1 cellular context compared by ENCODE assay signal in the genomic region with DNA sequence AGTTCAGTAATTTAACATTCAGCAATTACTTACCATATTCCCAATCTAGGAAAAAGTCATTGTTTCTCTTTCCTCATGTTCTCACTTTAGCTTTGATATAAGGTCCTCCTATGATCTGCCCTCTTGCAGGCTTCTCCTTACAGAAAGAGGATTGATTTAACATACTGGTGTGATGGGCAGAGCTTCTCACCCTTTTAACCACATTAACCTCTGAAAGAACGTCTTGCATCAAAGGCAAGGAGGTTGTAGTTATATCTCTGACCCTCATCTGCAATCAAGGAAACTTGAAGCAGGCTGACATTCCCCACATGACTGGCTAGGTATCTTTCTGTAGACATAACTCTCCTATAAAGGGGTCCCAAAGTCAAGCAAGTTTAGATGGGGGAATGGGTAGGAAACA.
A peak's percentile ranks its signal among the peaks of the same experiment; 100 is the strongest.
TF ChIP-seq lines count a peak whose summit lies in the region.

No MANE protein-coding gene starts in this region.

TF ChIP-seq in GM12878, 131 proteins besides CTCF, POLR2A, EP300 and RAD21 (continued from another document and continues in another):
- TF ChIP-seq, protein P1, sequence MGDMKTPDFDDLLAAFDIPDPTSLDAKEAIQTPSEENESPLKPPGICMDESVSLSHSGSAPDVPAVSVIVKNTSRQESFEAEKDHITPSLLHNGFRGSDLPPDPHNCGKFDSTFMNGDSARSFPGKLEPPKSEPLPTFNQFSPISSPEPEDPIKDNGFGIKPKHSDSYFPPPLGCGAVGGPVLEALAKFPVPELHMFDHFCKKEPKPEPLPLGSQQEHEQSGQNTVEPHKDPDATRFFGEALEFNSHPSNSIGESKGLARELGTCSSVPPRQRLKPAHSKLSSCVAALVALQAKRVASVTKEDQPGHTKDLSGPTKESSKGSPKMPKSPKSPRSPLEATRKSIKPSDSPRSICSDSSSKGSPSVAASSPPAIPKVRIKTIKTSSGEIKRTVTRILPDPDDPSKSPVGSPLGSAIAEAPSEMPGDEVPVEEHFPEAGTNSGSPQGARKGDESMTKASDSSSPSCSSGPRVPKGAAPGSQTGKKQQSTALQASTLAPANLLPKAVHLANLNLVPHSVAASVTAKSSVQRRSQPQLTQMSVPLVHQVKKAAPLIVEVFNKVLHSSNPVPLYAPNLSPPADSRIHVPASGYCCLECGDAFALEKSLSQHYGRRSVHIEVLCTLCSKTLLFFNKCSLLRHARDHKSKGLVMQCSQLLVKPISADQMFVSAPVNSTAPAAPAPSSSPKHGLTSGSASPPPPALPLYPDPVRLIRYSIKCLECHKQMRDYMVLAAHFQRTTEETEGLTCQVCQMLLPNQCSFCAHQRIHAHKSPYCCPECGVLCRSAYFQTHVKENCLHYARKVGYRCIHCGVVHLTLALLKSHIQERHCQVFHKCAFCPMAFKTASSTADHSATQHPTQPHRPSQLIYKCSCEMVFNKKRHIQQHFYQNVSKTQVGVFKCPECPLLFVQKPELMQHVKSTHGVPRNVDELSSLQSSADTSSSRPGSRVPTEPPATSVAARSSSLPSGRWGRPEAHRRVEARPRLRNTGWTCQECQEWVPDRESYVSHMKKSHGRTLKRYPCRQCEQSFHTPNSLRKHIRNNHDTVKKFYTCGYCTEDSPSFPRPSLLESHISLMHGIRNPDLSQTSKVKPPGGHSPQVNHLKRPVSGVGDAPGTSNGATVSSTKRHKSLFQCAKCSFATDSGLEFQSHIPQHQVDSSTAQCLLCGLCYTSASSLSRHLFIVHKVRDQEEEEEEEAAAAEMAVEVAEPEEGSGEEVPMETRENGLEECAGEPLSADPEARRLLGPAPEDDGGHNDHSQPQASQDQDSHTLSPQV (IDR thresholded peaks at IDR 0.05) = no peak
- TF ChIP-seq, protein P2, sequence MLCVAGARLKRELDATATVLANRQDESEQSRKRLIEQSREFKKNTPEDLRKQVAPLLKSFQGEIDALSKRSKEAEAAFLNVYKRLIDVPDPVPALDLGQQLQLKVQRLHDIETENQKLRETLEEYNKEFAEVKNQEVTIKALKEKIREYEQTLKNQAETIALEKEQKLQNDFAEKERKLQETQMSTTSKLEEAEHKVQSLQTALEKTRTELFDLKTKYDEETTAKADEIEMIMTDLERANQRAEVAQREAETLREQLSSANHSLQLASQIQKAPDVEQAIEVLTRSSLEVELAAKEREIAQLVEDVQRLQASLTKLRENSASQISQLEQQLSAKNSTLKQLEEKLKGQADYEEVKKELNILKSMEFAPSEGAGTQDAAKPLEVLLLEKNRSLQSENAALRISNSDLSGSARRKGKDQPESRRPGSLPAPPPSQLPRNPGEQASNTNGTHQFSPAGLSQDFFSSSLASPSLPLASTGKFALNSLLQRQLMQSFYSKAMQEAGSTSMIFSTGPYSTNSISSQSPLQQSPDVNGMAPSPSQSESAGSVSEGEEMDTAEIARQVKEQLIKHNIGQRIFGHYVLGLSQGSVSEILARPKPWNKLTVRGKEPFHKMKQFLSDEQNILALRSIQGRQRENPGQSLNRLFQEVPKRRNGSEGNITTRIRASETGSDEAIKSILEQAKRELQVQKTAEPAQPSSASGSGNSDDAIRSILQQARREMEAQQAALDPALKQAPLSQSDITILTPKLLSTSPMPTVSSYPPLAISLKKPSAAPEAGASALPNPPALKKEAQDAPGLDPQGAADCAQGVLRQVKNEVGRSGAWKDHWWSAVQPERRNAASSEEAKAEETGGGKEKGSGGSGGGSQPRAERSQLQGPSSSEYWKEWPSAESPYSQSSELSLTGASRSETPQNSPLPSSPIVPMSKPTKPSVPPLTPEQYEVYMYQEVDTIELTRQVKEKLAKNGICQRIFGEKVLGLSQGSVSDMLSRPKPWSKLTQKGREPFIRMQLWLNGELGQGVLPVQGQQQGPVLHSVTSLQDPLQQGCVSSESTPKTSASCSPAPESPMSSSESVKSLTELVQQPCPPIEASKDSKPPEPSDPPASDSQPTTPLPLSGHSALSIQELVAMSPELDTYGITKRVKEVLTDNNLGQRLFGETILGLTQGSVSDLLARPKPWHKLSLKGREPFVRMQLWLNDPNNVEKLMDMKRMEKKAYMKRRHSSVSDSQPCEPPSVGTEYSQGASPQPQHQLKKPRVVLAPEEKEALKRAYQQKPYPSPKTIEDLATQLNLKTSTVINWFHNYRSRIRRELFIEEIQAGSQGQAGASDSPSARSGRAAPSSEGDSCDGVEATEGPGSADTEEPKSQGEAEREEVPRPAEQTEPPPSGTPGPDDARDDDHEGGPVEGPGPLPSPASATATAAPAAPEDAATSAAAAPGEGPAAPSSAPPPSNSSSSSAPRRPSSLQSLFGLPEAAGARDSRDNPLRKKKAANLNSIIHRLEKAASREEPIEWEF (IDR thresholded peaks at IDR 0.05; ENCODE audit: insufficient replicate concordance, low read depth, low read length) = no peak
- TF ChIP-seq, protein P3, sequence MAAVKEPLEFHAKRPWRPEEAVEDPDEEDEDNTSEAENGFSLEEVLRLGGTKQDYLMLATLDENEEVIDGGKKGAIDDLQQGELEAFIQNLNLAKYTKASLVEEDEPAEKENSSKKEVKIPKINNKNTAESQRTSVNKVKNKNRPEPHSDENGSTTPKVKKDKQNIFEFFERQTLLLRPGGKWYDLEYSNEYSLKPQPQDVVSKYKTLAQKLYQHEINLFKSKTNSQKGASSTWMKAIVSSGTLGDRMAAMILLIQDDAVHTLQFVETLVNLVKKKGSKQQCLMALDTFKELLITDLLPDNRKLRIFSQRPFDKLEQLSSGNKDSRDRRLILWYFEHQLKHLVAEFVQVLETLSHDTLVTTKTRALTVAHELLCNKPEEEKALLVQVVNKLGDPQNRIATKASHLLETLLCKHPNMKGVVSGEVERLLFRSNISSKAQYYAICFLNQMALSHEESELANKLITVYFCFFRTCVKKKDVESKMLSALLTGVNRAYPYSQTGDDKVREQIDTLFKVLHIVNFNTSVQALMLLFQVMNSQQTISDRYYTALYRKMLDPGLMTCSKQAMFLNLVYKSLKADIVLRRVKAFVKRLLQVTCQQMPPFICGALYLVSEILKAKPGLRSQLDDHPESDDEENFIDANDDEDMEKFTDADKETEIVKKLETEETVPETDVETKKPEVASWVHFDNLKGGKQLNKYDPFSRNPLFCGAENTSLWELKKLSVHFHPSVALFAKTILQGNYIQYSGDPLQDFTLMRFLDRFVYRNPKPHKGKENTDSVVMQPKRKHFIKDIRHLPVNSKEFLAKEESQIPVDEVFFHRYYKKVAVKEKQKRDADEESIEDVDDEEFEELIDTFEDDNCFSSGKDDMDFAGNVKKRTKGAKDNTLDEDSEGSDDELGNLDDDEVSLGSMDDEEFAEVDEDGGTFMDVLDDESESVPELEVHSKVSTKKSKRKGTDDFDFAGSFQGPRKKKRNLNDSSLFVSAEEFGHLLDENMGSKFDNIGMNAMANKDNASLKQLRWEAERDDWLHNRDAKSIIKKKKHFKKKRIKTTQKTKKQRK (IDR thresholded peaks at IDR 0.05; ENCODE audit: low read depth, low read length) = no peak
- TF ChIP-seq SUPT20H (IDR thresholded peaks at IDR 0.05; ENCODE audit: borderline replicate concordance, control insufficient read depth, low read depth, low read length) = no peak
- TF ChIP-seq NFIC (IDR thresholded peaks at IDR 0.05; ENCODE audit: low read depth, low read length) = peak; percentile 46
- no peak for TF ChIP-seq POLR2AphosphoS2 (IDR thresholded peaks at IDR 0.05; ENCODE audit: low read depth, low read length)
- no peak for TF ChIP-seq BRCA1 (IDR thresholded peaks at IDR 0.05; ENCODE audit: low read depth, low read length)
- TF ChIP-seq, protein P4, sequence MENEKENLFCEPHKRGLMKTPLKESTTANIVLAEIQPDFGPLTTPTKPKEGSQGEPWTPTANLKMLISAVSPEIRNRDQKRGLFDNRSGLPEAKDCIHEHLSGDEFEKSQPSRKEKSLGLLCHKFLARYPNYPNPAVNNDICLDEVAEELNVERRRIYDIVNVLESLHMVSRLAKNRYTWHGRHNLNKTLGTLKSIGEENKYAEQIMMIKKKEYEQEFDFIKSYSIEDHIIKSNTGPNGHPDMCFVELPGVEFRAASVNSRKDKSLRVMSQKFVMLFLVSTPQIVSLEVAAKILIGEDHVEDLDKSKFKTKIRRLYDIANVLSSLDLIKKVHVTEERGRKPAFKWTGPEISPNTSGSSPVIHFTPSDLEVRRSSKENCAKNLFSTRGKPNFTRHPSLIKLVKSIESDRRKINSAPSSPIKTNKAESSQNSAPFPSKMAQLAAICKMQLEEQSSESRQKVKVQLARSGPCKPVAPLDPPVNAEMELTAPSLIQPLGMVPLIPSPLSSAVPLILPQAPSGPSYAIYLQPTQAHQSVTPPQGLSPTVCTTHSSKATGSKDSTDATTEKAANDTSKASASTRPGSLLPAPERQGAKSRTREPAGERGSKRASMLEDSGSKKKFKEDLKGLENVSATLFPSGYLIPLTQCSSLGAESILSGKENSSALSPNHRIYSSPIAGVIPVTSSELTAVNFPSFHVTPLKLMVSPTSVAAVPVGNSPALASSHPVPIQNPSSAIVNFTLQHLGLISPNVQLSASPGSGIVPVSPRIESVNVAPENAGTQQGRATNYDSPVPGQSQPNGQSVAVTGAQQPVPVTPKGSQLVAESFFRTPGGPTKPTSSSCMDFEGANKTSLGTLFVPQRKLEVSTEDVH (IDR thresholded peaks at IDR 0.05; ENCODE audit: low read depth, partially characterized antibody) = no peak
- no peak for TF ChIP-seq NFYA (IDR thresholded peaks at IDR 0.05; ENCODE audit: borderline replicate concordance, low read depth, low read length)
- TF ChIP-seq, protein P5, sequence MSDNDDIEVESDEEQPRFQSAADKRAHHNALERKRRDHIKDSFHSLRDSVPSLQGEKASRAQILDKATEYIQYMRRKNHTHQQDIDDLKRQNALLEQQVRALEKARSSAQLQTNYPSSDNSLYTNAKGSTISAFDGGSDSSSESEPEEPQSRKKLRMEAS (IDR thresholded peaks at IDR 0.05; ENCODE audit: low read depth, low read length) = no peak
- TF ChIP-seq BMI1 (IDR thresholded peaks at IDR 0.05; ENCODE audit: borderline replicate concordance) = peak; percentile 11; the same call in 1 of the 2 replicates
- no peak for TF ChIP-seq ZNF274 (IDR thresholded peaks at IDR 0.05; ENCODE audit: insufficient read depth, insufficient read length)
- peak; percentile 59 for TF ChIP-seq NR2F1 (conservative IDR thresholded peaks at IDR 0.05)
- TF ChIP-seq WRNIP1 (IDR thresholded peaks at IDR 0.05; ENCODE audit: borderline replicate concordance, low read depth, low read length) = no peak
- no peak; the same call in 1 of the 2 replicates for TF ChIP-seq MTA2 (IDR thresholded peaks at IDR 0.05; ENCODE audit: low read depth)
- no peak for TF ChIP-seq ZNF207 (IDR thresholded peaks at IDR 0.05; ENCODE audit: borderline replicate concordance)
- TF ChIP-seq EED (IDR thresholded peaks at IDR 0.05; ENCODE audit: low read depth) = peak; percentile 65; the same call in 1 of the 2 replicates
- TF ChIP-seq, protein P6, sequence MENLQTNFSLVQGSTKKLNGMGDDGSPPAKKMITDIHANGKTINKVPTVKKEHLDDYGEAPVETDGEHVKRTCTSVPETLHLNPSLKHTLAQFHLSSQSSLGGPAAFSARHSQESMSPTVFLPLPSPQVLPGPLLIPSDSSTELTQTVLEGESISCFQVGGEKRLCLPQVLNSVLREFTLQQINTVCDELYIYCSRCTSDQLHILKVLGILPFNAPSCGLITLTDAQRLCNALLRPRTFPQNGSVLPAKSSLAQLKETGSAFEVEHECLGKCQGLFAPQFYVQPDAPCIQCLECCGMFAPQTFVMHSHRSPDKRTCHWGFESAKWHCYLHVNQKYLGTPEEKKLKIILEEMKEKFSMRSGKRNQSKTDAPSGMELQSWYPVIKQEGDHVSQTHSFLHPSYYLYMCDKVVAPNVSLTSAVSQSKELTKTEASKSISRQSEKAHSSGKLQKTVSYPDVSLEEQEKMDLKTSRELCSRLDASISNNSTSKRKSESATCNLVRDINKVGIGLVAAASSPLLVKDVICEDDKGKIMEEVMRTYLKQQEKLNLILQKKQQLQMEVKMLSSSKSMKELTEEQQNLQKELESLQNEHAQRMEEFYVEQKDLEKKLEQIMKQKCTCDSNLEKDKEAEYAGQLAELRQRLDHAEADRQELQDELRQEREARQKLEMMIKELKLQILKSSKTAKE (IDR thresholded peaks at IDR 0.05; ENCODE audit: low read depth, poor library complexity, severe bottlenecking) = no peak
- no peak for TF ChIP-seq MTA3 (IDR thresholded peaks at IDR 0.05; ENCODE audit: borderline replicate concordance, low read length)
- TF ChIP-seq, protein P7, sequence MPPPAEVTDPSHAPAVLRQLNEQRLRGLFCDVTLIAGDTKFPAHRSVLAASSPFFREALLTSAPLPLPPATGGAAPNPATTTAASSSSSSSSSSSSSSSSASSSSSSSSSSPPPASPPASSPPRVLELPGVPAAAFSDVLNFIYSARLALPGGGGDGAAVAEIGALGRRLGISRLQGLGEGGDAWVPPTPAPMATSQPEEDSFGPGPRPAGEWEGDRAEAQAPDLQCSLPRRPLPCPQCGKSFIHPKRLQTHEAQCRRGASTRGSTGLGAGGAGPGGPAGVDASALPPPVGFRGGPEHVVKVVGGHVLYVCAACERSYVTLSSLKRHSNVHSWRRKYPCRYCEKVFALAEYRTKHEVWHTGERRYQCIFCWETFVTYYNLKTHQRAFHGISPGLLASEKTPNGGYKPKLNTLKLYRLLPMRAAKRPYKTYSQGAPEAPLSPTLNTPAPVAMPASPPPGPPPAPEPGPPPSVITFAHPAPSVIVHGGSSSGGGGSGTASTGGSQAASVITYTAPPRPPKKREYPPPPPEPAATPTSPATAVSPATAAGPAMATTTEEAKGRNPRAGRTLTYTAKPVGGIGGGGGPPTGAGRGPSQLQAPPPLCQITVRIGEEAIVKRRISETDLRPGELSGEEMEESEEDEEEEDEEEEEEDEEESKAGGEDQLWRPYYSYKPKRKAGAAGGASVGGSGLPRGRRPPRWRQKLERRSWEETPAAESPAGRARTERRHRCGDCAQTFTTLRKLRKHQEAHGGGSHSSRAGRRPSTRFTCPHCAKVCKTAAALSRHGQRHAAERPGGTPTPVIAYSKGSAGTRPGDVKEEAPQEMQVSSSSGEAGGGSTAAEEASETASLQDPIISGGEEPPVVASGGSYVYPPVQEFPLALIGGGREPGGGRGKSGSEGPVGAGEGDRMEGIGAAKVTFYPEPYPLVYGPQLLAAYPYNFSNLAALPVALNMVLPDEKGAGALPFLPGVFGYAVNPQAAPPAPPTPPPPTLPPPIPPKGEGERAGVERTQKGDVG (CRISPR knock-in tag; IDR thresholded peaks at IDR 0.05) = 0 out of 2 replicates have a peak, but pooled peaks have one; percentile 8
- TF ChIP-seq, protein P8, sequence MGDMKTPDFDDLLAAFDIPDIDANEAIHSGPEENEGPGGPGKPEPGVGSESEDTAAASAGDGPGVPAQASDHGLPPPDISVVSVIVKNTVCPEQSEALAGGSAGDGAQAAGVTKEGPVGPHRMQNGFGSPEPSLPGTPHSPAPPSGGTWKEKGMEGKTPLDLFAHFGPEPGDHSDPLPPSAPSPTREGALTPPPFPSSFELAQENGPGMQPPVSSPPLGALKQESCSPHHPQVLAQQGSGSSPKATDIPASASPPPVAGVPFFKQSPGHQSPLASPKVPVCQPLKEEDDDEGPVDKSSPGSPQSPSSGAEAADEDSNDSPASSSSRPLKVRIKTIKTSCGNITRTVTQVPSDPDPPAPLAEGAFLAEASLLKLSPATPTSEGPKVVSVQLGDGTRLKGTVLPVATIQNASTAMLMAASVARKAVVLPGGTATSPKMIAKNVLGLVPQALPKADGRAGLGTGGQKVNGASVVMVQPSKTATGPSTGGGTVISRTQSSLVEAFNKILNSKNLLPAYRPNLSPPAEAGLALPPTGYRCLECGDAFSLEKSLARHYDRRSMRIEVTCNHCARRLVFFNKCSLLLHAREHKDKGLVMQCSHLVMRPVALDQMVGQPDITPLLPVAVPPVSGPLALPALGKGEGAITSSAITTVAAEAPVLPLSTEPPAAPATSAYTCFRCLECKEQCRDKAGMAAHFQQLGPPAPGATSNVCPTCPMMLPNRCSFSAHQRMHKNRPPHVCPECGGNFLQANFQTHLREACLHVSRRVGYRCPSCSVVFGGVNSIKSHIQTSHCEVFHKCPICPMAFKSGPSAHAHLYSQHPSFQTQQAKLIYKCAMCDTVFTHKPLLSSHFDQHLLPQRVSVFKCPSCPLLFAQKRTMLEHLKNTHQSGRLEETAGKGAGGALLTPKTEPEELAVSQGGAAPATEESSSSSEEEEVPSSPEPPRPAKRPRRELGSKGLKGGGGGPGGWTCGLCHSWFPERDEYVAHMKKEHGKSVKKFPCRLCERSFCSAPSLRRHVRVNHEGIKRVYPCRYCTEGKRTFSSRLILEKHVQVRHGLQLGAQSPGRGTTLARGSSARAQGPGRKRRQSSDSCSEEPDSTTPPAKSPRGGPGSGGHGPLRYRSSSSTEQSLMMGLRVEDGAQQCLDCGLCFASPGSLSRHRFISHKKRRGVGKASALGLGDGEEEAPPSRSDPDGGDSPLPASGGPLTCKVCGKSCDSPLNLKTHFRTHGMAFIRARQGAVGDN (IDR thresholded peaks at IDR 0.05) = no peak; the same call in 1 of the 2 replicates
